In genomic region chr14:96400495-96400894, GRCh38 we compare ENCODE assay signal across 1 cellular context.
TF ChIP-seq lines count a peak whose summit lies in the region.

No MANE protein-coding gene starts in this region.

TF ChIP-seq in GM23338, 12 proteins besides CTCF, POLR2A, EP300 and RAD21 (continued from another document):
- no peak for TF ChIP-seq ZNF462 (CRISPR knock-in tag; IDR thresholded peaks at IDR 0.05)
